Comparison of ENCODE assay signal across 1 cellular context in genomic region chr4:29770627-29771026, GRCh38.
TF ChIP-seq lines count a peak whose summit lies in the region.

No MANE protein-coding gene starts in this region.

TF ChIP-seq in IMR-90, 13 proteins besides CTCF, POLR2A, EP300 and RAD21 (continued from another document):
- TF ChIP-seq RCOR1 (IDR thresholded peaks at IDR 0.05; ENCODE audit: insufficient replicate concordance, low read length) (no peak), MAFK (IDR thresholded peaks at IDR 0.05; ENCODE audit: low read depth, low read length) (no peak), CEBPB (IDR thresholded peaks at IDR 0.05; ENCODE audit: low read depth, low read length) (no peak), BHLHE40 (IDR thresholded peaks at IDR 0.05; ENCODE audit: low read depth, low read length) (no peak)
